ENCODE assay signal across 17 cellular contexts in genomic region chr3:14768182-14768790, GRCh38. TPM values are rescaled to one million over a fixed set of nuclear protein-coding genes. Genes with fewer than 3 reads are reported as not detected.
A peak's percentile ranks its signal among the peaks of the same experiment; 100 is the strongest.
DNase-seq lines count a peak whose midpoint lies in the region; ATAC-seq and TF ChIP-seq lines count a peak whose summit lies in the region.
"Had no signal": no experiment of that assay in that cellular context is flagged by ENCODE, and none has a peak within 500 bp of the region (broad histone marks: within the 10 kb centered on the region; RNA-seq: fewer than 3 reads in every experiment).

No MANE protein-coding gene starts in this region.

- ATAC-seq in left ventricle myocardium superior (no peak), lung (ENCODE audit: insufficient read depth, low FRiP score) (no peak), HG03354 (IDR thresholded peaks at IDR 0.05; ENCODE audit: poor library complexity, severe bottlenecking, unreplicated experiment) (no peak)
- ATAC-seq: Right ventricle myocardium inferior had no signal

- peaks cover 14% of the 10 kb centered on the region for H3K27me3 Mint-ChIP-seq in type B pancreatic cell
- peaks cover 76% of the 10 kb centered on the region for H3K27me3 Mint-ChIP-seq in Calu3 (ENCODE audit: unreplicated experiment)

- no peaks in the 10 kb centered on the region for H3K4me1 Mint-ChIP-seq in type B pancreatic cell (ENCODE audit: unreplicated experiment)
- no peaks in the 10 kb centered on the region for H3K4me1 Mint-ChIP-seq in Calu3 (ENCODE audit: low read depth, unreplicated experiment)

- no peak overlapping the region for H3K4me3 Mint-ChIP-seq in type B pancreatic cell
- H3K4me3 Mint-ChIP-seq in Calu3 (ENCODE audit: low read depth, unreplicated experiment): no peak overlapping the region

- H3K36me3 Mint-ChIP-seq in type B pancreatic cell (no peaks in the 10 kb centered on the region), Calu3 (ENCODE audit: insufficient read depth, unreplicated experiment) (no peaks in the 10 kb centered on the region)

- H3K9me3 ChIP-seq in lung (ENCODE audit: control insufficient read depth in 2 of 2, insufficient read depth in 1 of 2, low read length in 1 of 2): peaks cover 0 to under 1% of the 10 kb centered on the region in 2 donors
- H3K9me3 ChIP-seq: BLaER1 had no signal

- H3K27me3 ChIP-seq in lung (ENCODE audit: control insufficient read depth, insufficient read depth): no peaks in the 10 kb centered on the region
- H3K27me3 ChIP-seq: BLaER1 had no signal

- no peak for TF ChIP-seq CTCF in lung (IDR thresholded peaks at IDR 0.05; ENCODE audit: control extremely low read depth, extremely low read depth)
- TF ChIP-seq CTCF in type B pancreatic cell (conservative IDR thresholded peaks at IDR 0.05): no peak
- no peak for TF ChIP-seq CTCF in Calu3 (IDR thresholded peaks at IDR 0.05; ENCODE audit: unreplicated experiment)

- no peaks in the 10 kb centered on the region for H3K36me3 ChIP-seq in lung (ENCODE audit: control insufficient read depth in 2 of 2, insufficient read depth in 2 of 2, low read length in 2 of 2)
- H3K36me3 ChIP-seq: BLaER1 had no signal

- 90 to 95% methylated on average over 11 of the region's 11 CpGs for WGBS in lung, 2 donors

- intact Hi-C loops in cardiac septum (cut with DNase I): no loop called here
- intact Hi-C loops in left ventricle myocardium superior (cut with micrococcal nuclease): no loop called here
- intact Hi-C loops in Calu3 (cut with micrococcal nuclease; ENCODE audit: unreplicated experiment): no loop called here

- DNase-seq in cardiac septum (ENCODE audit: low spot score) (peak; percentile 51), left ventricle myocardium superior (no peak), lung (ENCODE audit: low spot score) (peak; percentile 18), type B pancreatic cell (ENCODE audit: extremely low spot score, unreplicated experiment) (peak; percentile 37), NCI-H146 treated with DMSO at 0.1 percent for 48 hours (lab: John Stamatoyannopoulos, UW; ENCODE audit: unreplicated experiment) (no peak), Calu3 (no peak)
- DNase-seq in Jurkat, Clone E6-1 (ENCODE audit: low read depth, low spot score): no peak
- DNase-seq: DMS153, Kasumi-1, NCI-H1105 treated with DMSO at 0.1 percent for 48 hours, NCI-H187 treated with DMSO at 0.1 percent for 48 hours, NCI-H446 treated with DMSO at 0.1 percent for 48 hours, NCI-H748 treated with DMSO at 0.1 percent for 48 hours had no signal

- CTCF ChIA-PET in Calu3 (lab: Charles Lee): no interaction called here

- H3K9me3 Mint-ChIP-seq in type B pancreatic cell (peaks cover 4% of the 10 kb centered on the region), Calu3 (ENCODE audit: low read depth, unreplicated experiment) (no peaks in the 10 kb centered on the region)

- peak overlapping the region; percentile 3; the same call in 1 of the 2 replicates for H3K4me3 ChIP-seq in Jurkat, Clone E6-1 (ENCODE audit: low read length)
- no peak overlapping the region for H3K4me3 ChIP-seq in lung
- H3K4me3 ChIP-seq: BLaER1 had no signal

- no TSS peak for BruUV-seq in Calu3 (replicated peaks; lab: Mats Ljungman, UMichigan)

- H3K27ac ChIP-seq in lung (ENCODE audit: low read depth in 1 of 2, low read length in 1 of 2): no peak overlapping the region
- H3K27ac ChIP-seq: BLaER1 had no signal

- H3K27ac Mint-ChIP-seq in type B pancreatic cell (no peak overlapping the region), Calu3 (ENCODE audit: unreplicated experiment) (no peak overlapping the region)

- H3K4me1 ChIP-seq in lung (ENCODE audit: control insufficient read depth in 2 of 2, insufficient read depth in 2 of 2, low read length in 2 of 2): no peaks in the 10 kb centered on the region

RNA-seq across cellular contexts. Expression of gene FGD5, which starts 50.5 kb away (rescaled TPM):
- 15.6 TPM for total RNA-seq in cardiac septum
- 16.3 TPM for total RNA-seq in left ventricle myocardium superior
- polyA plus RNA-seq in Jurkat, Clone E6-1 (2012; ENCODE audit: insufficient read depth, insufficient read length): 2.5 TPM
- 10 to 100 TPM; 45.3 to 58.5 TPM for total RNA-seq in lung
- 10 to 100 TPM; 14.6 to 19.0 TPM for polyA plus RNA-seq in lung
- 1.6 and 15.3 TPM in 2 replicates for total RNA-seq in type B pancreatic cell (ENCODE audit: low replicate concordance)
- total RNA-seq in Calu3 (2022): not detected in 2 replicates
- polyA plus RNA-seq: AG04450 had no signal

Comparison
In these comparisons a context has a peak if more than half of its experiments do, and no peak if none do; other contexts are left out.
1. DNase-seq: peak in cardiac septum (single experiment), lung (single experiment) and type B pancreatic cell (single experiment); none in left ventricle myocardium superior (single experiment), Jurkat, Clone E6-1 (single experiment), NCI-H146 treated with DMSO at 0.1 percent for 48 hours (single experiment) and Calu3 (single experiment).